Comparison of ENCODE assay signal across 12 cellular contexts in the genomic region with DNA sequence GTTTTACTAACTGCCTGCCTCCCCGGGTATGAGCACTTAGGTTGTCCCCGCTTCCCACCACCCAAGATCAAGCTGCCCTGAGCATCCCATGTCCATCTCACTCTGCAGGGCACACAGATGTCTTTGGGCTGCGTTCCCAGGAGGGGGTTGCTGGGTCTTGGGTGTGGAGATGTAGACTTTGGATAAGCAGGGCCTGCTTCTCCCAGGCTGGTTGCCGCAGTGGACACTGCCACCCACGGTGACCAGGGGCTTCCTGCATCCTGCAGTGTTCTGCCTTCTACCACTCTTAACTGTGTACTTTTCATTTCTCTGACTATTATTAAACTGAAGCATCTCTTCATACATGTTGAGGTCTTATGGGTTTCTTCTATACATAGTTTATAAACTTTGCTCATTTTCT.
DNase-seq lines count a peak whose midpoint lies in the region; TF ChIP-seq lines count a peak whose summit lies in the region.
"Had no signal": no experiment of that assay in that cellular context is flagged by ENCODE, and none has a peak within 500 bp of the region (broad histone marks: within the 10 kb centered on the region; RNA-seq: fewer than 3 reads in every experiment).

No MANE protein-coding gene starts in this region.

- H3K27me3 ChIP-seq in neural progenitor cell = no peaks in the 10 kb centered on the region

- no peak overlapping the region for H2AFZ ChIP-seq in neural progenitor cell (replicated peaks)

- TF ChIP-seq CTCF in Calu3 (IDR thresholded peaks at IDR 0.05; ENCODE audit: unreplicated experiment) = no peak
- no peak for TF ChIP-seq CTCF in endothelial cell (IDR thresholded peaks at IDR 0.05; ENCODE audit: unreplicated experiment)
- TF ChIP-seq CTCF in neural progenitor cell (IDR thresholded peaks at IDR 0.05) = no peak
- no peak for TF ChIP-seq CTCF in mesothelial cell of epicardium (IDR thresholded peaks at IDR 0.05; ENCODE audit: unreplicated experiment)

- no peaks in the 10 kb centered on the region for H3K36me3 ChIP-seq in neural progenitor cell

- DNase-seq in Calu3 (no peak), endothelial cell (ENCODE audit: low spot score) (no peak), substantia nigra (lab: John Stamatoyannopoulos, UW) (peak in 21 of 49 donors; percentile 11 to 52 (median 25)), neural progenitor cell (ENCODE audit: low spot score) (no peak), mesothelial cell of epicardium (ENCODE audit: low spot score in 2 of 2, unreplicated experiment in 2 of 2) (no peak)
- DNase-seq in activated CD4-positive, alpha-beta memory T cell treated with anti-CD3 and anti-CD28 coated beads, Interleukin-2, amount 10 ng/mL, durations not matched to agents 7 days and 5 days = no peak
- DNase-seq: CD4-positive, alpha-beta T cell; DND-41; GDM1; GOT3 had no signal

- H3K27me3 Mint-ChIP-seq in Calu3 (ENCODE audit: unreplicated experiment) (no peaks in the 10 kb centered on the region), endothelial cell (ENCODE audit: unreplicated experiment) (no peaks in the 10 kb centered on the region), neural progenitor cell (ENCODE audit: insufficient read depth, low read depth) (no peaks in the 10 kb centered on the region), mesothelial cell of epicardium (ENCODE audit: low read depth) (no peaks in the 10 kb centered on the region)
- no peaks in the 10 kb centered on the region for H3K27me3 Mint-ChIP-seq in activated CD4-positive, alpha-beta memory T cell treated with anti-CD3 and anti-CD28 coated beads, Interleukin-2, amount 10 ng/mL, durations not matched to agents 7 days and 5 days
- H3K27me3 Mint-ChIP-seq: CD4-positive, alpha-beta T cell had no signal

- H3K9me3 ChIP-seq in neural progenitor cell (ENCODE audit: low read depth) = no peaks in the 10 kb centered on the region
- H3K9me3 ChIP-seq: A549, HAP-1 had no signal

- H3K27ac Mint-ChIP-seq in Calu3 (ENCODE audit: unreplicated experiment) (peak overlapping the region; percentile 36), endothelial cell (ENCODE audit: unreplicated experiment) (no peak overlapping the region), neural progenitor cell (no peak overlapping the region), mesothelial cell of epicardium (no peak overlapping the region)
- no peak overlapping the region for H3K27ac Mint-ChIP-seq in activated CD4-positive, alpha-beta memory T cell treated with anti-CD3 and anti-CD28 coated beads, Interleukin-2, amount 10 ng/mL, durations not matched to agents 7 days and 5 days
- H3K27ac Mint-ChIP-seq: CD4-positive, alpha-beta T cell had no signal

- peaks cover 1% of the 10 kb centered on the region for H3K79me2 ChIP-seq in neural progenitor cell (ENCODE audit: low read depth)

- H3K4me3 Mint-ChIP-seq in Calu3 (ENCODE audit: low read depth, unreplicated experiment) (no peak overlapping the region), endothelial cell (ENCODE audit: unreplicated experiment) (peak overlapping the region; percentile 26), neural progenitor cell (no peak overlapping the region), mesothelial cell of epicardium (no peak overlapping the region)
- no peak overlapping the region for H3K4me3 Mint-ChIP-seq in activated CD4-positive, alpha-beta memory T cell treated with anti-CD3 and anti-CD28 coated beads, Interleukin-2, amount 10 ng/mL, durations not matched to agents 7 days and 5 days
- H3K4me3 Mint-ChIP-seq: CD4-positive, alpha-beta T cell had no signal

- no peak overlapping the region for H3K4me3 ChIP-seq in neural progenitor cell
- H3K4me3 ChIP-seq: A549, HAP-1 had no signal

- CTCF ChIA-PET in Calu3 (lab: Charles Lee) = no interaction called here
- CTCF ChIA-PET in activated CD4-positive, alpha-beta memory T cell treated with anti-CD3 and anti-CD28 coated beads, Interleukin-2, amount 10 ng/mL, durations not matched to agents 7 days and 5 days (lab: Charles Lee) = no interaction called here

- no peaks in the 10 kb centered on the region for H3K4me1 ChIP-seq in neural progenitor cell
- H3K4me1 ChIP-seq: HAP-1 had no signal

- intact Hi-C loops in Calu3 (cut with micrococcal nuclease; ENCODE audit: unreplicated experiment) = loop anchor here (10.0 kb wide), 1 partner anchor 70 kb away; a partner anchor contains a TSS

- H3K9ac ChIP-seq in neural progenitor cell = no peak overlapping the region

- no peak overlapping the region for H3K4me2 ChIP-seq in neural progenitor cell
- H3K4me2 ChIP-seq: A549 had no signal

- H3K27ac ChIP-seq in substantia nigra (ENCODE audit: low read depth, low read length, poor library complexity, severe bottlenecking) (peak overlapping the region; percentile 47), neural progenitor cell (no peak overlapping the region)
- H3K27ac ChIP-seq: A549 had no signal

- H3K4me1 Mint-ChIP-seq in Calu3 (ENCODE audit: low read depth, unreplicated experiment) (peaks cover 14% of the 10 kb centered on the region), endothelial cell (ENCODE audit: unreplicated experiment) (peaks cover 34% of the 10 kb centered on the region), neural progenitor cell (peaks cover 18% of the 10 kb centered on the region), mesothelial cell of epicardium (peaks cover 20% of the 10 kb centered on the region)
- no peaks in the 10 kb centered on the region for H3K4me1 Mint-ChIP-seq in activated CD4-positive, alpha-beta memory T cell treated with anti-CD3 and anti-CD28 coated beads, Interleukin-2, amount 10 ng/mL, durations not matched to agents 7 days and 5 days

- peaks cover 11% of the 10 kb centered on the region for H3K36me3 Mint-ChIP-seq in Calu3 (ENCODE audit: insufficient read depth, unreplicated experiment)
- peaks cover 38% of the 10 kb centered on the region for H3K36me3 Mint-ChIP-seq in endothelial cell (ENCODE audit: low read depth, unreplicated experiment)
- H3K36me3 Mint-ChIP-seq in neural progenitor cell = peaks cover 30% of the 10 kb centered on the region
- peaks cover 33% of the 10 kb centered on the region for H3K36me3 Mint-ChIP-seq in mesothelial cell of epicardium
- H3K36me3 Mint-ChIP-seq in activated CD4-positive, alpha-beta memory T cell treated with anti-CD3 and anti-CD28 coated beads, Interleukin-2, amount 10 ng/mL, durations not matched to agents 7 days and 5 days (ENCODE audit: low read depth) = no peaks in the 10 kb centered on the region

- no TSS peak for BruUV-seq in Calu3 (replicated peaks; lab: Mats Ljungman, UMichigan)

- POLR2A ChIA-PET in activated CD4-positive, alpha-beta memory T cell treated with anti-CD3 and anti-CD28 coated beads, Interleukin-2, amount 10 ng/mL, durations not matched to agents 7 days and 5 days (lab: Charles Lee) = no interaction called here

- H3F3A ChIP-seq in neural progenitor cell (ENCODE audit: low read depth) = no peaks in the 10 kb centered on the region

- H4K20me1 ChIP-seq in neural progenitor cell (ENCODE audit: low read depth) = no peaks in the 10 kb centered on the region

- H3K9me3 Mint-ChIP-seq in Calu3 (ENCODE audit: low read depth, unreplicated experiment) = no peaks in the 10 kb centered on the region
- H3K9me3 Mint-ChIP-seq in endothelial cell (ENCODE audit: unreplicated experiment) = no peaks in the 10 kb centered on the region
- H3K9me3 Mint-ChIP-seq in neural progenitor cell = no peaks in the 10 kb centered on the region
- H3K9me3 Mint-ChIP-seq in mesothelial cell of epicardium = no peaks in the 10 kb centered on the region
- H3K9me3 Mint-ChIP-seq in activated CD4-positive, alpha-beta memory T cell treated with anti-CD3 and anti-CD28 coated beads, Interleukin-2, amount 10 ng/mL, durations not matched to agents 7 days and 5 days = peaks cover 3% of the 10 kb centered on the region
- H3K9me3 Mint-ChIP-seq: CD4-positive, alpha-beta T cell had no signal
